In genomic region chr4:84697615-84698201, GRCh38 we compare ENCODE assay signal across 14 cellular contexts.
"Had no signal": no experiment of that assay in that cellular context is flagged by ENCODE, and none has a peak within 500 bp of the region (broad histone marks: within the 10 kb centered on the region; RNA-seq: fewer than 3 reads in every experiment).

No MANE protein-coding gene starts in this region.

- H3K27me3 ChIP-seq: esophagus muscularis mucosa, gastroesophageal sphincter, right atrium auricular region, tibial nerve, vagina had no signal

- H3K4me3 ChIP-seq: esophagus muscularis mucosa, gastroesophageal sphincter, right atrium auricular region, tibial nerve, vagina had no signal

- H3K9me3 Mint-ChIP-seq: activated naive CD8-positive, alpha-beta T cell treated with anti-CD3 and anti-CD28 coated beads for 36 hours; activated T-cell treated with anti-CD3 and anti-CD28 coated beads, Interleukin-2, amount 50 U/mL, for 4 hours; neural crest cell; stimulated activated effector memory CD8-positive, alpha-beta T cell treated with anti-CD3 and anti-CD28 coated beads, Interleukin-12 subunit alpha, Interleukin-12 subunit beta, amount 100 ng/mL, for 72 hours had no signal

- H3K36me3 Mint-ChIP-seq: activated naive CD8-positive, alpha-beta T cell treated with anti-CD3 and anti-CD28 coated beads for 36 hours; stimulated activated effector memory CD8-positive, alpha-beta T cell treated with anti-CD3 and anti-CD28 coated beads, Interleukin-12 subunit alpha, Interleukin-12 subunit beta, amount 100 ng/mL, for 72 hours had no signal

- H3K27ac ChIP-seq: esophagus muscularis mucosa, gastroesophageal sphincter, right atrium auricular region, tibial nerve, vagina had no signal

- ATAC-seq: activated T-cell treated with anti-CD3 and anti-CD28 coated beads, Interleukin-2, amount 50 U/mL, for 4 hours; gastroesophageal sphincter; stimulated activated effector memory CD8-positive, alpha-beta T cell treated with anti-CD3 and anti-CD28 coated beads, Interleukin-12 subunit alpha, Interleukin-12 subunit beta, amount 100 ng/mL, for 72 hours had no signal

- H3K4me1 Mint-ChIP-seq: activated naive CD8-positive, alpha-beta T cell treated with anti-CD3 and anti-CD28 coated beads for 36 hours; neural crest cell; stimulated activated effector memory CD8-positive, alpha-beta T cell treated with anti-CD3 and anti-CD28 coated beads, Interleukin-12 subunit alpha, Interleukin-12 subunit beta, amount 100 ng/mL, for 72 hours had no signal

- H3K9me3 ChIP-seq: esophagus muscularis mucosa, gastroesophageal sphincter, right atrium auricular region, tibial nerve, vagina had no signal

- DNase-seq: activated CD4-positive, alpha-beta T cell treated with anti-CD3 and anti-CD28 coated beads for 1 hour; activated CD4-positive, alpha-beta T cell treated with anti-CD3 and anti-CD28 coated beads, Interleukin-2, amount 50 U/mL, for 48 hours; activated effector memory CD4-positive, alpha-beta T cell treated with anti-CD3 and anti-CD28 coated beads, Interleukin-2, amount 50 U/mL, for 16 hours; activated naive CD8-positive, alpha-beta T cell treated with anti-CD3 and anti-CD28 coated beads for 36 hours; activated T-cell treated with anti-CD3 and anti-CD28 coated beads, Interleukin-2, amount 50 U/mL, for 4 hours; aorta; kidney glomerular epithelial cell had no signal

- H3K4me3 Mint-ChIP-seq: activated naive CD8-positive, alpha-beta T cell treated with anti-CD3 and anti-CD28 coated beads for 36 hours; activated T-cell treated with anti-CD3 and anti-CD28 coated beads, Interleukin-2, amount 50 U/mL, for 4 hours; neural crest cell; stimulated activated effector memory CD8-positive, alpha-beta T cell treated with anti-CD3 and anti-CD28 coated beads, Interleukin-12 subunit alpha, Interleukin-12 subunit beta, amount 100 ng/mL, for 72 hours had no signal

- H3K27ac Mint-ChIP-seq: activated naive CD8-positive, alpha-beta T cell treated with anti-CD3 and anti-CD28 coated beads for 36 hours; stimulated activated effector memory CD8-positive, alpha-beta T cell treated with anti-CD3 and anti-CD28 coated beads, Interleukin-12 subunit alpha, Interleukin-12 subunit beta, amount 100 ng/mL, for 72 hours had no signal

- H3K4me1 ChIP-seq: esophagus muscularis mucosa, gastroesophageal sphincter, right atrium auricular region, tibial nerve, vagina had no signal
